ENCODE assay signal across 12 cellular contexts in genomic region chr1:62286778-62287224, GRCh38. TPM values are rescaled to one million over a fixed set of nuclear protein-coding genes. Genes with fewer than 3 reads are reported as not detected.
DNase-seq lines count a peak whose midpoint lies in the region; ATAC-seq and TF ChIP-seq lines count a peak whose summit lies in the region.
"Had no signal": no experiment of that assay in that cellular context is flagged by ENCODE, and none has a peak within 500 bp of the region (broad histone marks: within the 10 kb centered on the region; RNA-seq: fewer than 3 reads in every experiment).

No MANE protein-coding gene starts in this region.

- no peak for TF ChIP-seq CTCF in mammary epithelial cell (conservative IDR thresholded peaks at IDR 0.05 in 1 of 2, IDR thresholded peaks at IDR 0.05 in 1 of 2; ENCODE audit: extremely low read depth in 1 of 2, insufficient read depth in 1 of 2, low read depth in 1 of 2, low read length in 2 of 2)
- no peak for TF ChIP-seq CTCF in lower lobe of right lung (IDR thresholded peaks at IDR 0.05)
- no peak for TF ChIP-seq CTCF in gastrocnemius medialis (IDR thresholded peaks at IDR 0.05 in 4 of 5, conservative IDR thresholded peaks at IDR 0.05 in 1 of 5)

- in situ Hi-C loops in mammary epithelial cell (cut with MboI; ENCODE audit: low sequenced_read_pairs in 2 of 2) = no loop called here
- in situ Hi-C loops in gastrocnemius medialis (cut with MboI; ENCODE audit: low sequenced_read_pairs in 4 of 4) = no loop called here

- peaks cover 7 to 47% (median 41%) of the 10 kb centered on the region in 10 experiments; a peak in 19 of 20 replicates for H3K4me1 ChIP-seq in BLaER1 treated with 17β-estradiol and CSF1 and Interleukin-3, amounts not matched to agents 10 nM and 100 nM
- H3K4me1 ChIP-seq in mammary epithelial cell (ENCODE audit: insufficient read depth, low read length) = peaks cover 23% of the 10 kb centered on the region
- H3K4me1 ChIP-seq in lower lobe of right lung = peaks cover 18% of the 10 kb centered on the region
- H3K4me1 ChIP-seq in gastrocnemius medialis = no peaks in the 10 kb centered on the region

- WGBS in mammary epithelial cell (ENCODE audit: low coverage, missing lambda C conversion rate) = 49% methylated on average over 6 of the region's 9 CpGs

- no peaks in the 10 kb centered on the region for H3K9me3 ChIP-seq in BLaER1 treated with 17β-estradiol and CSF1 and Interleukin-3, amounts not matched to agents 10 nM and 100 nM (replicated peaks in 1 of 11)
- H3K9me3 ChIP-seq in mammary epithelial cell (replicated peaks; ENCODE audit: insufficient read depth, low read length) (no peaks in the 10 kb centered on the region), lower lobe of right lung (no peaks in the 10 kb centered on the region), gastrocnemius medialis (no peaks in the 10 kb centered on the region)

- peak overlapping the region; percentile 62 for H2AFZ ChIP-seq in mammary epithelial cell (ENCODE audit: low read depth, low read length)

- intact Hi-C loops in mammary epithelial cell (cut with micrococcal nuclease) = no loop called here
- intact Hi-C loops in lower lobe of right lung (cut with DNase I) = no loop called here
- intact Hi-C loops in gastrocnemius medialis (cut with DNase I; ENCODE audit: low total_unique reads) = no loop called here

- H4K20me1 ChIP-seq in BLaER1 treated with 17β-estradiol and CSF1 and Interleukin-3, amounts not matched to agents 10 nM and 100 nM = no peaks in the 10 kb centered on the region; a peak in 1 of 22 replicates
- H4K20me1 ChIP-seq in mammary epithelial cell (ENCODE audit: insufficient read depth, low read length) = no peaks in the 10 kb centered on the region

- H3K27me3 ChIP-seq in BLaER1 treated with 17β-estradiol and CSF1 and Interleukin-3, amounts not matched to agents 10 nM and 100 nM = peaks cover 0 to 7% (median 0%) of the 10 kb centered on the region in 11 experiments; a peak in 3 of 22 replicates
- H3K27me3 ChIP-seq in mammary epithelial cell (ENCODE audit: insufficient read depth, low read length) (no peaks in the 10 kb centered on the region), lower lobe of right lung (ENCODE audit: low read depth) (peaks cover 6% of the 10 kb centered on the region), gastrocnemius medialis (no peaks in the 10 kb centered on the region)

- H3K79me2 ChIP-seq in mammary epithelial cell (ENCODE audit: insufficient read depth, low read length) = no peaks in the 10 kb centered on the region

- H3K4me3 ChIP-seq in BLaER1 treated with 17β-estradiol and CSF1 and Interleukin-3, amounts not matched to agents 10 nM and 100 nM = no peak overlapping the region
- H3K4me3 ChIP-seq in mammary epithelial cell (replicated peaks in 1 of 3; ENCODE audit: insufficient read depth in 1 of 3, low read depth in 2 of 3, low read length in 3 of 3) (no peak overlapping the region), lower lobe of right lung (no peak overlapping the region), gastrocnemius medialis (no peak overlapping the region)

- dilution Hi-C loops in mammary epithelial cell (cut with HindIII; ENCODE audit: low sequenced_read_pairs) = no loop called here

- ATAC-seq in lower lobe of right lung (peak; percentile 42), gastrocnemius medialis (no peak), GM19452 (IDR thresholded peaks at IDR 0.05; ENCODE audit: unreplicated experiment) (no peak)
- ATAC-seq: CD8-positive, alpha-beta T cell had no signal

- H3K27ac ChIP-seq in BLaER1 treated with 17β-estradiol and CSF1 and Interleukin-3, amounts not matched to agents 10 nM and 100 nM = no peak overlapping the region
- H3K27ac ChIP-seq in mammary epithelial cell (ENCODE audit: insufficient read depth, low read depth, low read length) = no peak overlapping the region
- H3K27ac ChIP-seq in lower lobe of right lung = no peak overlapping the region
- no peak overlapping the region for H3K27ac ChIP-seq in gastrocnemius medialis

- TF ChIP-seq POLR2A in erythroblast (IDR thresholded peaks at IDR 0.05; ENCODE audit: low read length) (no peak), gastrocnemius medialis (IDR thresholded peaks at IDR 0.05) (no peak)

- CTCF ChIA-PET in mammary epithelial cell (lab: Charles Lee; ENCODE audit: low non-redundant PET) = interaction anchor here (1.2 kb wide), 1 partner anchor 111 kb away, joined by 12 read pairs; no protein-coding TSS in a partner anchor

- peak overlapping the region; percentile 47 to 78 (median 58) for H3K4me2 ChIP-seq in BLaER1 treated with 17β-estradiol and CSF1 and Interleukin-3, amounts not matched to agents 10 nM and 100 nM
- peak overlapping the region; percentile 55 for H3K4me2 ChIP-seq in mammary epithelial cell (ENCODE audit: insufficient read depth, low read depth, low read length)

- H3K36me3 ChIP-seq in BLaER1 treated with 17β-estradiol and CSF1 and Interleukin-3, amounts not matched to agents 10 nM and 100 nM = no peaks in the 10 kb centered on the region
- no peaks in the 10 kb centered on the region for H3K36me3 ChIP-seq in mammary epithelial cell (ENCODE audit: insufficient read depth, low read length)
- H3K36me3 ChIP-seq in lower lobe of right lung = no peaks in the 10 kb centered on the region
- no peaks in the 10 kb centered on the region for H3K36me3 ChIP-seq in gastrocnemius medialis

- peak; percentile 72 for DNase-seq in NCI-H146 (lab: John Stamatoyannopoulos, UW)
- DNase-seq in mammary epithelial cell = peak; percentile 55
- no peak for DNase-seq in lower lobe of right lung
- DNase-seq in erythroblast (lab: John Stamatoyannopoulos, UW) = no peak
- no peak for DNase-seq in gastrocnemius medialis
- no peak for DNase-seq in NOMO-1 treated with DMSO at 0.1 percent for 48 hours (lab: John Stamatoyannopoulos, UW; ENCODE audit: unreplicated experiment)
- DNase-seq: activated B cell treated with CpG ODN at 0.5 μM for 24 hours; activated naive CD4-positive, alpha-beta T cell treated with anti-CD3 and anti-CD28 coated beads for 36 hours; CD8-positive, alpha-beta T cell; HFFc6 had no signal

- BruUV-seq in mammary epithelial cell (replicated peaks; lab: Mats Ljungman, UMichigan) = no TSS peak

- no peak overlapping the region for H3K9ac ChIP-seq in BLaER1 treated with 17β-estradiol and CSF1 and Interleukin-3, amounts not matched to agents 10 nM and 100 nM
- no peak overlapping the region for H3K9ac ChIP-seq in mammary epithelial cell (ENCODE audit: insufficient read depth, low read length)

RNA-seq across cellular contexts. Expression of gene KANK4, which starts 32.4 kb away (rescaled TPM):
- total RNA-seq in mammary epithelial cell (10 to 100 TPM in 1 of 2 donors, 1 to 10 TPM in 1; 4.5 to 32.2 TPM), lower lobe of right lung (4.4 TPM), gastrocnemius medialis (under 1 TPM in 1 of 4 donors, not detected in 3; 0.16 TPM)
- polyA plus RNA-seq in mammary epithelial cell = 2.9 TPM
- 8.1 TPM for polyA minus RNA-seq in mammary epithelial cell
- total RNA-seq: activated B cell treated with CpG ODN at 0.5 μM for 24 hours; activated naive CD4-positive, alpha-beta T cell treated with anti-CD3 and anti-CD28 coated beads for 36 hours; CD8-positive, alpha-beta T cell; HFFc6 had no signal

Comparison
In these comparisons a context has a peak if more than half of its experiments do, and no peak if none do; other contexts are left out.
1. DNase-seq: peak in NCI-H146 (single experiment) and mammary epithelial cell (single experiment); none in lower lobe of right lung (single experiment), erythroblast (0 of 2), gastrocnemius medialis (0 of 2) and NOMO-1 treated with DMSO at 0.1 percent for 48 hours (single experiment).
2. ATAC-seq: peak in lower lobe of right lung (2 of 2); none in gastrocnemius medialis (0 of 2) and GM19452 (single experiment).